ENCODE assay signal across 14 cellular contexts in the genomic region with DNA sequence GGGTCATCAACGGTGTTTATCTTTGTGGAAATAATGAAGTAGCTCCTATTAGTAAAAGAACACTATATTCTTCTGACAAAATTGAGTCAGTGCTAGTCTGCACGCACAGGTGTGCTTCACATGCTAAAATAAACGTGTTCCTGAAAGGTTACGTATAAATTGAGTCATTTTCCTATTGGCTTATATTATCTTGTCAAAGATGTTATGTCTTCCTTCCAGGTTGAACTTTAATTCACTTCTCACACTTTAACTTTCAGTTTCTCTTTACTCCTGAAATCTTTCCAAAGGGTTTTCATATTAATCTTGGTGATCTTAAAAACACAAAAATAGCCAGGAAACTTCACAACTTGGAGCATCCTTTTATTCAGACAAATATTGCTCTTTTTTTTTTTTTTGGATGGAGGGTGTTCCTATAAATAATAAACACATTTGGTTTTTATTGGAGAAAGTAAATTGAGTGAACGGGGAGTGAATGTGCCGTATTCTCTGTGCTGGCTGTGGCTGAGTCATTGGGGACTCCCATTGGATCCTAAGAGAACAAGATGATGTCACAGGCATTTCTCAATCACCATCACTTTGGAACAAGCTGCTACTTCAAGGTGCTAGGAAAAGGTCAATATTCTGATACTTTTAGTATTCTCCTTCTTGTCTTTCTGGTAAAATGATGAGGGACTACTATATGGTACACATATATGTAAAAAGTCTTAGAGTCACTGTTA.
A peak's percentile ranks its signal among the peaks of the same experiment; 100 is the strongest.
DNase-seq lines count a peak whose midpoint lies in the region; ATAC-seq, FAIRE-seq and TF ChIP-seq lines count a peak whose summit lies in the region.
"Had no signal": no experiment of that assay in that cellular context is flagged by ENCODE, and none has a peak within 500 bp of the region (broad histone marks: within the 10 kb centered on the region; RNA-seq: fewer than 3 reads in every experiment).

No MANE protein-coding gene starts in this region.

- peak; percentile 61 to 81 (median 76) for ATAC-seq in pancreas
- no peak for ATAC-seq in CD8-positive, alpha-beta T cell
- ATAC-seq in activated CD4-positive, alpha-beta T cell treated with anti-CD3 and anti-CD28 coated beads for 36 hours = no peak
- no peak for ATAC-seq in GM19397 (IDR thresholded peaks at IDR 0.05; ENCODE audit: unreplicated experiment)
- ATAC-seq in HG02938 (IDR thresholded peaks at IDR 0.05; ENCODE audit: unreplicated experiment) = no peak
- ATAC-seq: HCT116 had no signal

- POLR2A ChIA-PET in CD8-positive, alpha-beta T cell (lab: Charles Lee) = no interaction called here
- POLR2A ChIA-PET in activated CD4-positive, alpha-beta T cell treated with anti-CD3 and anti-CD28 coated beads for 36 hours (lab: Charles Lee) = no interaction called here

- CTCF ChIA-PET in CD8-positive, alpha-beta T cell (lab: Charles Lee) = no interaction called here
- CTCF ChIA-PET in activated CD4-positive, alpha-beta T cell treated with anti-CD3 and anti-CD28 coated beads for 36 hours (lab: Charles Lee) = interaction anchor here (0.9 kb wide), 1 partner anchor 14 kb away, joined by 3 read pairs; no protein-coding TSS in a partner anchor

- H3K4me1 Mint-ChIP-seq in CD8-positive, alpha-beta T cell (ENCODE audit: low read depth) = no peaks in the 10 kb centered on the region
- H3K4me1 Mint-ChIP-seq in activated CD4-positive, alpha-beta T cell treated with anti-CD3 and anti-CD28 coated beads for 36 hours = no peaks in the 10 kb centered on the region
- H3K4me1 Mint-ChIP-seq: naive B cell had no signal

- no peak for FAIRE-seq in pancreas (lab: Jason Lieb, UNC)

- H3K9me3 ChIP-seq in pancreas = no peaks in the 10 kb centered on the region
- H3K9me3 ChIP-seq in CD8-positive, alpha-beta T cell (ENCODE audit: low read length) = no peaks in the 10 kb centered on the region

- peaks cover 10% of the 10 kb centered on the region for H3K27me3 Mint-ChIP-seq in CD8-positive, alpha-beta T cell (ENCODE audit: low read depth)
- H3K27me3 Mint-ChIP-seq in activated CD4-positive, alpha-beta T cell treated with anti-CD3 and anti-CD28 coated beads for 36 hours = peaks cover 4% of the 10 kb centered on the region

- no peaks in the 10 kb centered on the region for H3K36me3 ChIP-seq in pancreas
- H3K36me3 ChIP-seq in CD8-positive, alpha-beta T cell (ENCODE audit: insufficient read depth, low read length) = no peaks in the 10 kb centered on the region

- in situ Hi-C loops in SK-MEL-5 (cut with HindIII; ENCODE audit: low pct_unique_long_range_greater_than_20kb, low sequenced_read_pairs) = no loop called here

- no peaks in the 10 kb centered on the region for H3K36me3 Mint-ChIP-seq in CD8-positive, alpha-beta T cell
- H3K36me3 Mint-ChIP-seq in activated CD4-positive, alpha-beta T cell treated with anti-CD3 and anti-CD28 coated beads for 36 hours (ENCODE audit: low read depth) = no peaks in the 10 kb centered on the region

- no peak overlapping the region for H3K27ac ChIP-seq in pancreas
- H3K27ac ChIP-seq in CD8-positive, alpha-beta T cell (ENCODE audit: low read depth, low read length) = no peak overlapping the region
- H3K27ac ChIP-seq: VCaP had no signal

- H3K27ac Mint-ChIP-seq in CD8-positive, alpha-beta T cell = no peak overlapping the region
- H3K27ac Mint-ChIP-seq in activated CD4-positive, alpha-beta T cell treated with anti-CD3 and anti-CD28 coated beads for 36 hours = no peak overlapping the region
- H3K27ac Mint-ChIP-seq: naive B cell had no signal

- DNase-seq in Daoy (ENCODE audit: low read depth) = peak; percentile 84
- peak; percentile 24 for DNase-seq in SK-MEL-5 (ENCODE audit: low read depth, low spot score)
- DNase-seq in fibroblast of pulmonary artery (ENCODE audit: low read depth) = peak; percentile 90
- DNase-seq in pancreas = peak in 1 of 6 donors; percentile 32
- no peak for DNase-seq in CD8-positive, alpha-beta T cell
- DNase-seq in activated CD4-positive, alpha-beta T cell treated with anti-CD3 and anti-CD28 coated beads for 36 hours = no peak
- DNase-seq: amygdala, GDM1, naive B cell, NCI-H1092 had no signal

- intact Hi-C loops in pancreas (cut with DNase I) = no loop called here
- intact Hi-C loops in CD8-positive, alpha-beta T cell (cut with DNase I, micrococcal nuclease) = no loop called here
- intact Hi-C loops in activated CD4-positive, alpha-beta T cell treated with anti-CD3 and anti-CD28 coated beads for 36 hours (cut with DNase I, micrococcal nuclease) = no loop called here

- H3K4me3 ChIP-seq in fibroblast of pulmonary artery (replicated peaks; ENCODE audit: low read depth, low read length) = peak overlapping the region; percentile 52
- H3K4me3 ChIP-seq in pancreas = peak overlapping the region in 1 of 4 donors; percentile 1
- no peak overlapping the region for H3K4me3 ChIP-seq in CD8-positive, alpha-beta T cell (ENCODE audit: low read depth, low read length)

- no peak overlapping the region for H3K4me3 Mint-ChIP-seq in CD8-positive, alpha-beta T cell
- no peak overlapping the region for H3K4me3 Mint-ChIP-seq in activated CD4-positive, alpha-beta T cell treated with anti-CD3 and anti-CD28 coated beads for 36 hours
- H3K4me3 Mint-ChIP-seq: naive B cell had no signal

- peaks cover 0 to 7% (median 0%) of the 10 kb centered on the region in 3 donors for H3K4me1 ChIP-seq in pancreas
- H3K4me1 ChIP-seq in CD8-positive, alpha-beta T cell (ENCODE audit: insufficient read depth, low read length) = no peaks in the 10 kb centered on the region

- H3K9me3 Mint-ChIP-seq in CD8-positive, alpha-beta T cell = peaks cover 6% of the 10 kb centered on the region
- H3K9me3 Mint-ChIP-seq in activated CD4-positive, alpha-beta T cell treated with anti-CD3 and anti-CD28 coated beads for 36 hours (ENCODE audit: low read depth) = no peaks in the 10 kb centered on the region

- WGBS in pancreas, 2 donors = 74 to 76% methylated on average over 6 of the region's 6 CpGs

- TF ChIP-seq CTCF in fibroblast of pulmonary artery (IDR thresholded peaks at IDR 0.05; ENCODE audit: low read length, missing control alignments) (no peak), pancreas (IDR thresholded peaks at IDR 0.05) (no peak)
- TF ChIP-seq CTCF in CD8-positive, alpha-beta T cell (IDR thresholded peaks at IDR 0.05) = no peak

- H3K27me3 ChIP-seq in pancreas = no peaks in the 10 kb centered on the region
- H3K27me3 ChIP-seq in CD8-positive, alpha-beta T cell (ENCODE audit: insufficient read depth, low read length) = no peaks in the 10 kb centered on the region

Comparison
In these comparisons a context has a peak if more than half of its experiments do, and no peak if none do; other contexts are left out.
1. DNase-seq: peak in Daoy (single experiment), SK-MEL-5 (single experiment) and fibroblast of pulmonary artery (single experiment); none in CD8-positive, alpha-beta T cell (0 of 7) and activated CD4-positive, alpha-beta T cell treated with anti-CD3 and anti-CD28 coated beads for 36 hours (single experiment).
2. ATAC-seq: peak in pancreas (4 of 4); none in CD8-positive, alpha-beta T cell (single experiment), activated CD4-positive, alpha-beta T cell treated with anti-CD3 and anti-CD28 coated beads for 36 hours (single experiment), GM19397 (single experiment) and HG02938 (single experiment).